ENCODE assay signal across 8 cellular contexts in genomic region chr3:42539871-42540714, GRCh38. TPM values are rescaled to one million over a fixed set of nuclear protein-coding genes. Genes with fewer than 3 reads are reported as not detected.
DNase-seq lines count a peak whose midpoint lies in the region; ATAC-seq and TF ChIP-seq lines count a peak whose summit lies in the region.

No MANE protein-coding gene starts in this region.

- H3K27me3 Mint-ChIP-seq in neural crest cell (ENCODE audit: low read depth), result no peaks in the 10 kb centered on the region
- peaks cover 3% of the 10 kb centered on the region for H3K27me3 Mint-ChIP-seq in type B pancreatic cell

- peak; percentile 66 for DNase-seq in activated gamma-delta T cell treated with Interleukin-2 at 50 U/mL for 16 hours
- no peak for DNase-seq in activated gamma-delta T cell (lab: John Stamatoyannopoulos, UW)
- DNase-seq in MM.1S, result peak; percentile 67
- DNase-seq in activated CD8-positive, alpha-beta memory T cell treated with anti-CD3 and anti-CD28 coated beads for 4 hours (ENCODE audit: low read depth in 2 of 2), result peak; percentile 22 to 33
- peak; percentile 51 for DNase-seq in neural crest cell (ENCODE audit: low read depth, low spot score)
- DNase-seq in type B pancreatic cell (ENCODE audit: extremely low spot score, unreplicated experiment), result no peak
- DNase-seq in NCI-H524 treated with DMSO at 0.1 percent for 48 hours (lab: John Stamatoyannopoulos, UW), result no peak

- no peaks in the 10 kb centered on the region for H4K20me1 ChIP-seq in MM.1S (ENCODE audit: insufficient read depth, low read length)

- no peak overlapping the region for H2AFZ ChIP-seq in MM.1S (ENCODE audit: low read length)

- no peaks in the 10 kb centered on the region for H3K36me3 ChIP-seq in MM.1S (replicated peaks; ENCODE audit: insufficient read depth, low read length)

- H3K27ac ChIP-seq in MM.1S (ENCODE audit: low read length), result no peak overlapping the region

- no peaks in the 10 kb centered on the region for H3F3A ChIP-seq in MM.1S (ENCODE audit: insufficient read depth, low read length)

- no peaks in the 10 kb centered on the region for H3K9me3 ChIP-seq in MM.1S (replicated peaks; ENCODE audit: insufficient read depth, low read length)

- no peak overlapping the region for H3K27ac Mint-ChIP-seq in neural crest cell (ENCODE audit: unreplicated experiment)
- H3K27ac Mint-ChIP-seq in type B pancreatic cell, result no peak overlapping the region

- H3K4me1 Mint-ChIP-seq in neural crest cell (no peaks in the 10 kb centered on the region), type B pancreatic cell (ENCODE audit: unreplicated experiment) (no peaks in the 10 kb centered on the region)

- H3K4me3 ChIP-seq in MM.1S (ENCODE audit: low read length), result no peak overlapping the region

- H3K79me2 ChIP-seq in MM.1S (ENCODE audit: low read length), result no peaks in the 10 kb centered on the region

- no peaks in the 10 kb centered on the region for H3K9me2 ChIP-seq in MM.1S (replicated peaks; ENCODE audit: insufficient read depth, low read length)

- no peaks in the 10 kb centered on the region for H3K27me3 ChIP-seq in MM.1S (replicated peaks; ENCODE audit: insufficient read depth, low read length)

- no peak overlapping the region for H3K9ac ChIP-seq in MM.1S (ENCODE audit: low read length)

- TF ChIP-seq CTCF in MM.1S (IDR thresholded peaks at IDR 0.05; ENCODE audit: low read length), result peak; percentile 89
- TF ChIP-seq CTCF in neural crest cell (conservative IDR thresholded peaks at IDR 0.05), result peak; percentile 77
- peak; percentile 82 for TF ChIP-seq CTCF in type B pancreatic cell (conservative IDR thresholded peaks at IDR 0.05)

- H3K36me3 Mint-ChIP-seq in neural crest cell (ENCODE audit: low read depth), result no peaks in the 10 kb centered on the region
- H3K36me3 Mint-ChIP-seq in type B pancreatic cell, result no peaks in the 10 kb centered on the region

- peak; percentile 65 for ATAC-seq in esophagus mucosa

- H3K4me2 ChIP-seq in MM.1S (ENCODE audit: low read depth, low read length), result no peak overlapping the region

- H3K4me3 Mint-ChIP-seq in neural crest cell (no peak overlapping the region), type B pancreatic cell (no peak overlapping the region)

- no peaks in the 10 kb centered on the region for H3K4me1 ChIP-seq in MM.1S (ENCODE audit: low read length)

- H3K9me3 Mint-ChIP-seq in neural crest cell (no peaks in the 10 kb centered on the region), type B pancreatic cell (no peaks in the 10 kb centered on the region)

RNA-seq across cellular contexts. Expression of gene VIPR1, which starts 37.6 kb away (rescaled TPM):
- total RNA-seq in esophagus mucosa (3.9 TPM), neural crest cell (0.63 TPM in 1 of 2 replicates, not detected in the other), type B pancreatic cell (ENCODE audit: low replicate concordance) (4.7 and 5.6 TPM in 2 replicates)

RNA-seq across cellular contexts. Expression of gene SEC22C, which starts 41.7 kb away (rescaled TPM):
- 17.4 TPM for total RNA-seq in esophagus mucosa
- total RNA-seq in neural crest cell, result 46.6 and 47.8 TPM in 2 replicates
- 21.5 and 38.1 TPM in 2 replicates for total RNA-seq in type B pancreatic cell (ENCODE audit: low replicate concordance)

RNA-seq across cellular contexts. Expression of gene SS18L2, which starts 50.6 kb away (rescaled TPM):
- 20.2 TPM for total RNA-seq in esophagus mucosa
- 50.4 and 50.5 TPM in 2 replicates for total RNA-seq in neural crest cell
- 32.5 and 33.4 TPM in 2 replicates for total RNA-seq in type B pancreatic cell (ENCODE audit: low replicate concordance)

Comparison
In these comparisons a context has a peak if more than half of its experiments do, and no peak if none do; other contexts are left out.
1. DNase-seq: peak in activated gamma-delta T cell treated with Interleukin-2 at 50 U/mL for 16 hours (single experiment), MM.1S (single experiment), activated CD8-positive, alpha-beta memory T cell treated with anti-CD3 and anti-CD28 coated beads for 4 hours (2 of 2) and neural crest cell (single experiment); none in activated gamma-delta T cell (single experiment), type B pancreatic cell (single experiment) and NCI-H524 treated with DMSO at 0.1 percent for 48 hours (single experiment).
2. Peak in every context shown above with its lines, with median percentiles within 50 percentile points of each other: CTCF ChIP-seq.